In genomic region chr2:197215988-197216979, GRCh38 we compare ENCODE assay signal across 8 cellular contexts.
DNase-seq lines count a peak whose midpoint lies in the region; ATAC-seq and TF ChIP-seq lines count a peak whose summit lies in the region.

No MANE protein-coding gene starts in this region.

- TF ChIP-seq CTCF in RWPE2 (IDR thresholded peaks at IDR 0.05; ENCODE audit: poor library complexity, severe bottlenecking), result no peak
- no peak for TF ChIP-seq CTCF in osteoblast (IDR thresholded peaks at IDR 0.05; ENCODE audit: extremely low read depth, low read depth, low read length)

- peak overlapping the region; percentile 15; the same call in 1 of the 2 replicates for H3K4me3 ChIP-seq in ACC112 (ENCODE audit: low read depth, low read length)
- H3K4me3 ChIP-seq in RWPE2 (ENCODE audit: severe bottlenecking), result no peak overlapping the region
- H3K4me3 ChIP-seq in osteoblast (ENCODE audit: insufficient read depth, low read length), result no peak overlapping the region

- H3K36me3 Mint-ChIP-seq in immature natural killer cell, result peaks cover 0 to 5% (median 0%) of the 10 kb centered on the region in 3 donors

- H3K27ac Mint-ChIP-seq in immature natural killer cell, result peak overlapping the region; percentile 85 to 99 (median 94)

- H3K4me1 Mint-ChIP-seq in immature natural killer cell, result peaks cover 82 to 95% of the 10 kb centered on the region in 2 donors

- H3K27ac ChIP-seq in ACC112 (ENCODE audit: low read depth, low read length) (no peak overlapping the region), RWPE2 (ENCODE audit: poor library complexity, severe bottlenecking) (no peak overlapping the region), osteoblast (ENCODE audit: low read depth, low read length) (no peak overlapping the region)

- H3K79me2 ChIP-seq in ACC112 (ENCODE audit: control insufficient read depth, insufficient read depth, low read length, unreplicated experiment), result no peaks in the 10 kb centered on the region
- H3K79me2 ChIP-seq in osteoblast (ENCODE audit: insufficient read depth, low read length), result peaks cover under 1% of the 10 kb centered on the region

- DNase-seq in RWPE2 (ENCODE audit: low spot score) (no peak), immature natural killer cell (no peak), NCI-H1105 treated with DMSO at 0.1 percent for 48 hours (lab: John Stamatoyannopoulos, UW) (no peak), osteoblast (ENCODE audit: insufficient read length, low spot score, missing footprints) (no peak), NCI-H2107 treated with DMSO at 0.1 percent for 48 hours (lab: John Stamatoyannopoulos, UW; ENCODE audit: unreplicated experiment) (no peak)

- H3K27me3 ChIP-seq in ACC112 (ENCODE audit: insufficient read depth, low read length) (no peaks in the 10 kb centered on the region), RWPE2 (ENCODE audit: insufficient read depth, poor library complexity, severe bottlenecking) (no peaks in the 10 kb centered on the region), osteoblast (ENCODE audit: insufficient read depth, low read length) (no peaks in the 10 kb centered on the region)

- H4K20me1 ChIP-seq in osteoblast (ENCODE audit: insufficient read depth, low read length), result no peaks in the 10 kb centered on the region

- H3K4me1 ChIP-seq in ACC112 (ENCODE audit: control insufficient read depth, insufficient read depth, low read length, unreplicated experiment), result peaks cover 15% of the 10 kb centered on the region
- no peaks in the 10 kb centered on the region for H3K4me1 ChIP-seq in RWPE2 (ENCODE audit: insufficient read depth, poor library complexity, severe bottlenecking)
- H3K4me1 ChIP-seq in osteoblast (ENCODE audit: insufficient read depth, low read length), result peaks cover 9% of the 10 kb centered on the region

- H2AFZ ChIP-seq in ACC112 (ENCODE audit: low read length, unreplicated experiment), result peak overlapping the region; percentile 24
- H2AFZ ChIP-seq in osteoblast (ENCODE audit: low read length), result no peak overlapping the region

- H3K4me3 Mint-ChIP-seq in immature natural killer cell, result peak overlapping the region; percentile 28 to 79 (median 63)

- no peaks in the 10 kb centered on the region for H3K9me3 Mint-ChIP-seq in immature natural killer cell

- ATAC-seq in GM18870 (IDR thresholded peaks at IDR 0.05; ENCODE audit: unreplicated experiment), result peak; percentile 73
- ATAC-seq in HG03060 (IDR thresholded peaks at IDR 0.05; ENCODE audit: low read depth, unreplicated experiment), result peak; percentile 68
- peak; percentile 75 for ATAC-seq in RWPE2 (ENCODE audit: low read depth)

- no peaks in the 10 kb centered on the region for H3K36me3 ChIP-seq in ACC112 (ENCODE audit: insufficient read depth, low read length)
- H3K36me3 ChIP-seq in RWPE2 (ENCODE audit: low read depth), result no peaks in the 10 kb centered on the region
- no peaks in the 10 kb centered on the region for H3K36me3 ChIP-seq in osteoblast (ENCODE audit: insufficient read depth, low read length)

- H3K9me3 ChIP-seq in RWPE2 (ENCODE audit: severe bottlenecking) (no peaks in the 10 kb centered on the region), osteoblast (ENCODE audit: low read depth, low read length) (no peaks in the 10 kb centered on the region)

- H3K27me3 Mint-ChIP-seq in immature natural killer cell (ENCODE audit: low read depth in 3 of 3), result peaks cover 2 to 5% (median 2%) of the 10 kb centered on the region in 3 donors

- no peak overlapping the region for H3K4me2 ChIP-seq in osteoblast (ENCODE audit: insufficient read depth, low read length)
